ENCODE assay signal across 8 cellular contexts in the genomic region with DNA sequence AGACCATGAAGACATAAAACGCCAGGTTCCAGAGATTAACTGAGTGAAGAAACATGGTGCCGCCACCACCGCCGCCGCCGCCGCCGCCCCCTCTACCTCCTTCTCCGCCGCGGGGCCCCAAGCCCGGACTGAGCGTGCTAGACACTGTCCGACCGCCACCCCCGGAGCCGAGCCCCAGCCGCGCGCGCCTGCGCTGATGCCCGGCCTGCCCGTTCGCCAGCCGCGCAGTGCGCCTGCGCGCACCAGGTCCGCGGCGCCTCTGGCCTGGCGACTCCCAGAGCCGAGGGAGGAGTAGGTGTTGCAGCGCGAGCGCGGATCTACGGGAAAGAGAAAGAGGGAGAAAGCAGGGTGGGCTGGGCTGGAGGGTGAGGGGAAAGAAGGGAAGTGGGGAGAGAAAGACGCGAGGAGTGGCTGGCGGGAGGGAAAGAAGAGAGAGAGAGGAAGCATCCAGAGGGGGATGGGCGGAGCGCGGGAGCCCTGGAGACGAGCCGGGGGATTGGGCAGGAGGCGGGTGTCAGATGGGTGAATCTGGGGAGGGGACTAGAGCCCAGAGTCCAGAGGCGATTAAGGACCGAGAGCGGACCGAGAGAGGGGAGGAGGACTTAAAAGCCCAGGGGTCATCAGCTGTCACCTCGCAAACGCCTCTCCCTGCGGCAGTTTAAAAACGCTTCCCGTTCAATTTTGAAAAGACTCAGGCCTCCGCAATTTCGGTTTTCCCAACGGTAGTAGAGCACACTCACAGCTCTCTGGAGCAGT. TPM values are rescaled to one million over a fixed set of nuclear protein-coding genes. Genes with fewer than 3 reads are reported as not detected.
DNase-seq lines count a peak whose midpoint lies in the region; ATAC-seq, FAIRE-seq and TF ChIP-seq lines count a peak whose summit lies in the region.

A gene with protein sequence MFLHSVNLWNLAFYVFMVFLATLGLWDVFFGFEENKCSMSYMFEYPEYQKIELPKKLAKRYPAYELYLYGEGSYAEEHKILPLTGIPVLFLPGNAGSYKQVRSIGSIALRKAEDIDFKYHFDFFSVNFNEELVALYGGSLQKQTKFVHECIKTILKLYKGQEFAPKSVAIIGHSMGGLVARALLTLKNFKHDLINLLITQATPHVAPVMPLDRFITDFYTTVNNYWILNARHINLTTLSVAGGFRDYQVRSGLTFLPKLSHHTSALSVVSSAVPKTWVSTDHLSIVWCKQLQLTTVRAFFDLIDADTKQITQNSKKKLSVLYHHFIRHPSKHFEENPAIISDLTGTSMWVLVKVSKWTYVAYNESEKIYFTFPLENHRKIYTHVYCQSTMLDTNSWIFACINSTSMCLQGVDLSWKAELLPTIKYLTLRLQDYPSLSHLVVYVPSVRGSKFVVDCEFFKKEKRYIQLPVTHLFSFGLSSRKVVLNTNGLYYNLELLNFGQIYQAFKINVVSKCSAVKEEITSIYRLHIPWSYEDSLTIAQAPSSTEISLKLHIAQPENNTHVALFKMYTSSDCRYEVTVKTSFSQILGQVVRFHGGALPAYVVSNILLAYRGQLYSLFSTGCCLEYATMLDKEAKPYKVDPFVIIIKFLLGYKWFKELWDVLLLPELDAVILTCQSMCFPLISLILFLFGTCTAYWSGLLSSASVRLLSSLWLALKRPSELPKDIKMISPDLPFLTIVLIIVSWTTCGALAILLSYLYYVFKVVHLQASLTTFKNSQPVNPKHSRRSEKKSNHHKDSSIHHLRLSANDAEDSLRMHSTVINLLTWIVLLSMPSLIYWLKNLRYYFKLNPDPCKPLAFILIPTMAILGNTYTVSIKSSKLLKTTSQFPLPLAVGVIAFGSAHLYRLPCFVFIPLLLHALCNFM (minus strand): TSS at position 146 of the 756 bp plus-strand sequence. CDS start 91 bp downstream, at position 55.

- H2BK120ac ChIP-seq in H1 (replicated peaks; ENCODE audit: low read depth, low read length) (no peak within 1 kb of the TSS), mesendoderm (ENCODE audit: low read depth, low read length) (no peak within 1 kb of the TSS)

- peak; percentile 88 for ATAC-seq in GM21360 (IDR thresholded peaks at IDR 0.05; ENCODE audit: unreplicated experiment)

- peaks cover 0 to 1% of the 10 kb centered on the region in 2 experiments for H4K20me1 ChIP-seq in H1 (replicated peaks in 1 of 2; ENCODE audit: control insufficient read depth in 1 of 2, insufficient read depth in 2 of 2, low read length in 2 of 2)

- H3K36me3 ChIP-seq in H1 (ENCODE audit: control insufficient read depth in 2 of 4, insufficient read depth in 4 of 4, low read length in 3 of 4): no peaks in the 10 kb centered on the region
- no peaks in the 10 kb centered on the region for H3K36me3 ChIP-seq in mesendoderm (ENCODE audit: control insufficient read depth, insufficient read depth, low read length)

- H3K4me1 ChIP-seq in H1 (replicated peaks in 1 of 4; ENCODE audit: control insufficient read depth in 3 of 4, insufficient read depth in 4 of 4, low read length in 3 of 4) (no peaks in the 10 kb centered on the region), mesendoderm (ENCODE audit: control insufficient read depth, low read depth, low read length) (peaks cover 2% of the 10 kb centered on the region)

- peak within 1 kb of the TSS; percentile 73 for H4K5ac ChIP-seq in H1 (ENCODE audit: insufficient read length, low read depth, low read length)
- no peak within 1 kb of the TSS for H4K5ac ChIP-seq in mesendoderm (ENCODE audit: low read length)

- H2BK15ac ChIP-seq in H1 (ENCODE audit: low read length): peak within 1 kb of the TSS; percentile 97; the same call in 1 of the 2 replicates
- no peak within 1 kb of the TSS for H2BK15ac ChIP-seq in mesendoderm (replicated peaks; ENCODE audit: low read depth)

- peak; percentile 61 to 82 for TF ChIP-seq POLR2A in H1 (IDR thresholded peaks at IDR 0.05; ENCODE audit: control extremely low read depth in 1 of 2, low read depth in 2 of 2, low read length in 2 of 2)

- no peak; a peak in 1 of 3 replicates for TF ChIP-seq EP300 in H1 (IDR thresholded peaks at IDR 0.05; ENCODE audit: borderline replicate concordance in 1 of 2, low read depth in 2 of 2, low read length in 2 of 2)

- peak within 1 kb of the TSS; percentile 82 for H3K27ac ChIP-seq in H1 (ENCODE audit: low read depth, low read length)
- H3K27ac ChIP-seq in mesendoderm (ENCODE audit: low read depth, low read length): peak within 1 kb of the TSS; percentile 97

- H3K18ac ChIP-seq in H1 (ENCODE audit: extremely low read depth, low read length) (peak within 1 kb of the TSS; percentile 88), mesendoderm (ENCODE audit: low read length) (peak within 1 kb of the TSS; percentile 89)

- H2BK20ac ChIP-seq in H1 (ENCODE audit: low read length): no peak within 1 kb of the TSS

- DNase-seq in COLO829 (ENCODE audit: low spot score) (peak; percentile 83), HT-29 (ENCODE audit: low spot score) (peak; percentile 92), H1 (ENCODE audit: low read depth in 1 of 2, low spot score in 2 of 2) (peak; percentile 70 to 92), mesendoderm (peak; percentile 98)
- DNase-seq in NK-92 treated with Interleukin-12 subunit alpha and Interleukin-12 subunit beta, amount 100 ng/mL, for 24 hours (lab: John Stamatoyannopoulos, UW): peak; percentile 92
- DNase-seq in activated CD8-positive, alpha-beta memory T cell treated with anti-CD3 and anti-CD28 coated beads for 48 hours (ENCODE audit: low read depth in 2 of 3, low spot score in 2 of 3): peak; percentile 69 to 88 (median 79)
- peak; percentile 51 for DNase-seq in stimulated activated CD8-positive, alpha-beta memory T cell treated with anti-CD3 and anti-CD28 coated beads, Interleukin-15, amount 100 ng/mL, for 1 hour (ENCODE audit: low read depth)

- no peak for TF ChIP-seq RAD21 in H1 (IDR thresholded peaks at IDR 0.05 in 1 of 2, conservative IDR thresholded peaks at IDR 0.05 in 1 of 2; ENCODE audit: low read depth in 2 of 2, low read length in 2 of 2)

- CTCF ChIA-PET in H1 (lab: Charles Lee; ENCODE audit: partially characterized antibody): interaction anchor here (0.8 to 1.3 kb wide), 2 partner anchors 8 to 29 kb away, joined by 3 read pairs; no protein-coding TSS in a partner anchor

- peak within 1 kb of the TSS; percentile 64 to 72 for H3K4me2 ChIP-seq in H1 (ENCODE audit: insufficient read depth in 1 of 2, low read depth in 2 of 2, low read length in 2 of 2)
- peak within 1 kb of the TSS; percentile 66 for H3K4me2 ChIP-seq in mesendoderm (ENCODE audit: low read length)

- H3K9ac ChIP-seq in H1 (replicated peaks in 1 of 4; ENCODE audit: extremely low read depth in 1 of 4, low read depth in 3 of 4, low read length in 3 of 4) (peak within 1 kb of the TSS; percentile 75 to 93 (median 76)), mesendoderm (ENCODE audit: low read length) (peak within 1 kb of the TSS; percentile 91)

- H2BK5ac ChIP-seq in H1 (ENCODE audit: low read depth, low read length): peak within 1 kb of the TSS; percentile 90; the same call in 1 of the 2 replicates
- peak within 1 kb of the TSS; percentile 83 for H2BK5ac ChIP-seq in mesendoderm (ENCODE audit: low read length)

- H3K56ac ChIP-seq in H1 (replicated peaks; ENCODE audit: insufficient read length, low read depth, low read length): peak within 1 kb of the TSS; percentile 13
- H3K56ac ChIP-seq in mesendoderm (ENCODE audit: low read length): peak within 1 kb of the TSS; percentile 98

- H3K14ac ChIP-seq in H1 (ENCODE audit: insufficient read length): peak within 1 kb of the TSS; percentile 18

- 2% methylated on average over 38 of the region's 61 CpGs; no CpG with 5 or more reads in 1 of the 2 experiments for WGBS in H1 (ENCODE audit: extremely low coverage in 1 of 2, insufficient coverage in 1 of 2, insufficient read length in 1 of 2, insufficient replicate concordance in 2 of 2, low coverage in 1 of 2, low lambda C conversion rate in 2 of 2, missing lambda C conversion rate in 1 of 2), 2 experiments
- no CpG with 5 or more reads among the region's 61 CpGs for WGBS in mesendoderm (ENCODE audit: extremely low coverage, insufficient coverage, low lambda C conversion rate)

- no peak within 1 kb of the TSS for H2AK5ac ChIP-seq in H1 (ENCODE audit: low read depth, low read length)
- no peak within 1 kb of the TSS for H2AK5ac ChIP-seq in mesendoderm (ENCODE audit: low read length)

- peak within 1 kb of the TSS; percentile 88 for H4K8ac ChIP-seq in H1 (ENCODE audit: extremely low read depth, insufficient read depth, low read length)
- H4K8ac ChIP-seq in mesendoderm (ENCODE audit: low read depth, low read length): no peak within 1 kb of the TSS

- peaks cover 10% of the 10 kb centered on the region for H3K23me2 ChIP-seq in H1 (ENCODE audit: low read depth, low read length)

- POLR2A ChIA-PET in H1 (lab: Charles Lee; ENCODE audit: partially characterized antibody): interaction anchor here (0.6 to 1.4 kb wide), 4 partner anchors 9 to 125 kb away, joined by 3 read pairs; no protein-coding TSS in a partner anchor

- H3K27me3 ChIP-seq in H1 (replicated peaks in 1 of 4; ENCODE audit: control insufficient read depth in 3 of 4, extremely low read depth in 1 of 4, insufficient read depth in 3 of 4, low read length in 3 of 4): no peaks in the 10 kb centered on the region
- no peaks in the 10 kb centered on the region for H3K27me3 ChIP-seq in mesendoderm (ENCODE audit: insufficient read depth, low read length, poor library complexity)

- H4K91ac ChIP-seq in H1 (replicated peaks; ENCODE audit: insufficient read length, low read length): peak within 1 kb of the TSS; percentile 83

- peak within 1 kb of the TSS; percentile 97 to 99 (median 98) for H3K4me3 ChIP-seq in H1 (ENCODE audit: extremely low read depth in 1 of 4, insufficient read depth in 2 of 4, low read depth in 3 of 4, low read length in 4 of 4)
- H3K4me3 ChIP-seq in mesendoderm (ENCODE audit: low read length): peak within 1 kb of the TSS; percentile 88

- peaks cover 3 to 45% of the 10 kb centered on the region in 2 experiments; a peak in 3 of 4 replicates for H3K79me2 ChIP-seq in H1 (ENCODE audit: control insufficient read depth in 1 of 2, insufficient read depth in 2 of 2, low read length in 2 of 2)
- H3K79me2 ChIP-seq in mesendoderm (ENCODE audit: control insufficient read depth, insufficient read depth, low read length): peaks cover 19% of the 10 kb centered on the region

- H3K23ac ChIP-seq in H1 (ENCODE audit: insufficient read length) (no peak within 1 kb of the TSS), mesendoderm (ENCODE audit: low read length) (peak within 1 kb of the TSS; percentile 89)

- H3K79me1 ChIP-seq in H1 (ENCODE audit: low read depth, low read length) (peaks cover 2% of the 10 kb centered on the region; the same call in 1 of the 2 replicates), mesendoderm (ENCODE audit: low read length) (no peaks in the 10 kb centered on the region)

- no peaks in the 10 kb centered on the region for H3K9me3 ChIP-seq in H1 (ENCODE audit: insufficient read depth in 2 of 2, low read depth in 1 of 2, low read length in 1 of 2)

- TF ChIP-seq CTCF in H1 (IDR thresholded peaks at IDR 0.05; ENCODE audit: control extremely low read depth in 1 of 3, insufficient read depth in 1 of 3, low read depth in 1 of 3, low read length in 3 of 3): no peak

- H3K4ac ChIP-seq in H1 (replicated peaks; ENCODE audit: insufficient read length, low read depth, low read length): peak within 1 kb of the TSS; percentile 32
- H3K4ac ChIP-seq in mesendoderm (ENCODE audit: low read depth, low read length): peak within 1 kb of the TSS; percentile 60

- H2BK12ac ChIP-seq in H1 (ENCODE audit: low read depth, low read length): peak within 1 kb of the TSS; percentile 68; the same call in 1 of the 2 replicates

- FAIRE-seq in H1 (lab: Jason Lieb, UNC): no peak

- peak within 1 kb of the TSS; percentile 28; the same call in 1 of the 2 replicates for H2AFZ ChIP-seq in H1 (ENCODE audit: low read length)

RNA-seq across cellular contexts. Expression of the gene that starts here (rescaled TPM):
- total RNA-seq in HT-29 (2014; rRNA removed; shearing (Covaris generic)): 2.7 and 2.9 TPM in 2 replicates
- 24.1 and 24.7 TPM in 2 replicates for total RNA-seq in H1 (2021; fragmentation: NEBNext Ultra II Directional; extraction: Animal tissue kit (Norgen Biotek cat#: 25700))
- polyA plus RNA-seq in H1 (2011; rRNA removed): 7.5 and 8.3 TPM in 2 replicates
- 9.2 TPM for polyA plus RNA-seq in H1 (2011; cell fraction: cytosol; rRNA removed)
- polyA plus RNA-seq in H1 (2011; cell fraction: nucleus; rRNA removed): 10.5 TPM
- 4.1 to 8.9 TPM (median 5.3 TPM) in 4 replicates for polyA plus RNA-seq in H1 (2012, experiment 1 of 2)
- 0.52 TPM for polyA plus RNA-seq in H1 (2012, experiment 2 of 2)
- 13.6 TPM for polyA plus RNA-seq in H1 (2013, experiment 1 of 2)
- 11.9 TPM for polyA plus RNA-seq in H1 (2013, experiment 2 of 2)
- 22.0 and 32.0 TPM in 2 replicates for polyA minus RNA-seq in H1 (2011; rRNA and poly(A)+ RNA removed)
- polyA minus RNA-seq in H1 (2011; cell fraction: cytosol; rRNA and poly(A)+ RNA removed): 14.6 TPM
- 40.5 TPM for polyA minus RNA-seq in H1 (2011; cell fraction: nucleus; rRNA and poly(A)+ RNA removed)
- 6.5 TPM for polyA plus RNA-seq in mesendoderm (2013, experiment 1 of 2)
- 6.4 TPM for polyA plus RNA-seq in mesendoderm (2013, experiment 2 of 2)

Comparison
In these comparisons a context has a peak if more than half of its experiments do, and no peak if none do; other contexts are left out.
1. Peak in every context shown above with its lines: DNase-seq, ATAC-seq, H3K4me3 ChIP-seq and H3K27ac ChIP-seq.